Comparison of ENCODE assay signal across 12 cellular contexts in the genomic region with DNA sequence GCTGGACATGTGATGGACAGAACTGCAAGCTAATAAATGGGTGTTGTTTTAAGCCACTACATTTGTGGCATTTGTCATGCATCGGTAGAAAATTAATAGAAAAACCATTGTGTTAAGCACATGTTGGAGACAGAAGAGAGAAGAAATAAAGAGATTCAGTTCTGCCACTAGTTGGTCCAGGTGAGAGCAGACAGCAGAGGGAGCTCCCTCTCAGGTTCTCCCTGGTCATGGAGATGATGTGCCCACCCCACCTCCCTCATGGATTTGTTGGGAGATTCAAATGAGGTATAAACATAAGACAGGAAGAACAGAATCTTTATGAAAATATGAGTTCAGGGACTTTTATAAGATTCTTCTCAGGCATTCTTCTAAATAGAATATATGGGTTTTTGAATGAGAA. TPM values are rescaled to one million over a fixed set of nuclear protein-coding genes. Genes with fewer than 3 reads are reported as not detected.
DNase-seq lines count a peak whose midpoint lies in the region; ATAC-seq, FAIRE-seq and TF ChIP-seq lines count a peak whose summit lies in the region.
"Had no signal": no experiment of that assay in that cellular context is flagged by ENCODE, and none has a peak within 500 bp of the region (broad histone marks: within the 10 kb centered on the region; RNA-seq: fewer than 3 reads in every experiment).

No MANE protein-coding gene starts in this region.

- H3K9me3 ChIP-seq in DOHH2 (ENCODE audit: control insufficient read depth, insufficient read depth, low read length) (no peaks in the 10 kb centered on the region), HepG2 (ENCODE audit: low read length) (0 out of 2 replicates have a peak, but pooled peaks cover 2% of the 10 kb centered on the region), vagina (no peaks in the 10 kb centered on the region)
- no peaks in the 10 kb centered on the region for H3K9me3 ChIP-seq in CD8-positive, alpha-beta T cell (ENCODE audit: low read length)
- H3K9me3 ChIP-seq: transverse colon had no signal

- H3K27ac ChIP-seq in DOHH2 (ENCODE audit: low read depth, low read length) (no peak overlapping the region), HepG2 (ENCODE audit: extremely low read length, insufficient read depth, low read length) (no peak overlapping the region), vagina (no peak overlapping the region)
- H3K27ac ChIP-seq in CD8-positive, alpha-beta T cell (ENCODE audit: low read depth, low read length) = no peak overlapping the region
- H3K27ac ChIP-seq: transverse colon had no signal

- no peaks in the 10 kb centered on the region for H3K79me2 ChIP-seq in DOHH2 (ENCODE audit: control insufficient read depth, low read length)
- no peaks in the 10 kb centered on the region for H3K79me2 ChIP-seq in HepG2 (ENCODE audit: insufficient read depth, low read length)

- POLR2A ChIA-PET in HepG2 (lab: Yijun Ruan, JAX) = no interaction called here
- POLR2A ChIA-PET in CD8-positive, alpha-beta T cell (lab: Charles Lee) = no interaction called here

- no peak overlapping the region for H3K9ac ChIP-seq in HepG2 (ENCODE audit: insufficient read depth, low read depth, low read length)

- intact Hi-C loops in HepG2 (cut with micrococcal nuclease; ENCODE audit: unreplicated experiment) = no loop called here
- intact Hi-C loops in posterior cingulate gyrus (cut with DNase I) = no loop called here
- intact Hi-C loops in CD8-positive, alpha-beta T cell (cut with DNase I, micrococcal nuclease) = no loop called here
- intact Hi-C loops in vagina (cut with DNase I) = no loop called here

- WGBS in HepG2 (ENCODE audit: low lambda C conversion rate) = 0% methylated on average over 1 of the region's 1 CpG

- H2AFZ ChIP-seq in HepG2 (ENCODE audit: low read length) = no peak overlapping the region

- H3K36me3 Mint-ChIP-seq in CD8-positive, alpha-beta T cell = no peaks in the 10 kb centered on the region

- H3K27me3 Mint-ChIP-seq in CD8-positive, alpha-beta T cell (ENCODE audit: low read depth) = no peaks in the 10 kb centered on the region

- CTCF ChIA-PET in HepG2 (lab: Yijun Ruan, JAX; ENCODE audit: low intra/inter-chr PET ratio, low total read pairs) = interaction anchor here (1.2 kb wide), 1 partner anchor 20 kb away, joined by 8 read pairs; no protein-coding TSS in a partner anchor
- CTCF ChIA-PET in CD8-positive, alpha-beta T cell (lab: Charles Lee) = interaction anchor here (0.7 kb wide), 1 partner anchor 19 kb away, joined by 3 read pairs; no protein-coding TSS in a partner anchor

- no peak overlapping the region for H3K4me3 Mint-ChIP-seq in CD8-positive, alpha-beta T cell

- H3F3A ChIP-seq in DOHH2 (ENCODE audit: control insufficient read depth, insufficient read depth) = no peaks in the 10 kb centered on the region

- H3K27me3 ChIP-seq in DOHH2 (ENCODE audit: control insufficient read depth, low read length) (peaks cover 8% of the 10 kb centered on the region; the same call in 1 of the 2 replicates), HepG2 (ENCODE audit: control insufficient read depth in 1 of 2, insufficient read depth in 2 of 2, low read length in 2 of 2) (no peaks in the 10 kb centered on the region), vagina (no peaks in the 10 kb centered on the region)
- H3K27me3 ChIP-seq in CD8-positive, alpha-beta T cell (ENCODE audit: insufficient read depth, low read length) = no peaks in the 10 kb centered on the region
- H3K27me3 ChIP-seq: transverse colon had no signal

- ATAC-seq in HepG2 = peak; percentile 92
- ATAC-seq in CD8-positive, alpha-beta T cell = no peak

- no peak for TF ChIP-seq RAD21 in HepG2 (CRISPR knock-in tag; IDR thresholded peaks at IDR 0.05)

- H4K20me1 ChIP-seq in DOHH2 (ENCODE audit: control insufficient read depth, insufficient read depth, low read depth, low read length) (no peaks in the 10 kb centered on the region), HepG2 (ENCODE audit: insufficient read depth, low read length) (no peaks in the 10 kb centered on the region)

- H3K36me3 ChIP-seq in DOHH2 (ENCODE audit: control insufficient read depth, low read length) (no peaks in the 10 kb centered on the region), HepG2 (replicated peaks in 1 of 2; ENCODE audit: control insufficient read depth in 1 of 2, insufficient read depth in 2 of 2, low read length in 2 of 2) (no peaks in the 10 kb centered on the region), vagina (no peaks in the 10 kb centered on the region)
- H3K36me3 ChIP-seq in CD8-positive, alpha-beta T cell (ENCODE audit: insufficient read depth, low read length) = no peaks in the 10 kb centered on the region
- H3K36me3 ChIP-seq: transverse colon had no signal

- H3K4me3 ChIP-seq in DOHH2 (ENCODE audit: low read length) = no peak overlapping the region
- no peak overlapping the region for H3K4me3 ChIP-seq in HepG2 (replicated peaks in 1 of 3; ENCODE audit: insufficient read depth in 1 of 3, low read depth in 2 of 3, low read length in 3 of 3)
- H3K4me3 ChIP-seq in CD8-positive, alpha-beta T cell (ENCODE audit: low read depth, low read length) = no peak overlapping the region
- no peak overlapping the region for H3K4me3 ChIP-seq in vagina
- H3K4me3 ChIP-seq: transverse colon had no signal

- no peak for TF ChIP-seq POLR2A in HepG2 (IDR thresholded peaks at IDR 0.05; ENCODE audit: insufficient read depth in 1 of 2, low read depth in 2 of 2, low read length in 2 of 2)
- TF ChIP-seq POLR2A in vagina (IDR thresholded peaks at IDR 0.05) = no peak

- H3K4me1 ChIP-seq in DOHH2 (ENCODE audit: control insufficient read depth, low read length) (no peaks in the 10 kb centered on the region), HepG2 (ENCODE audit: insufficient read depth, low read length) (no peaks in the 10 kb centered on the region), vagina (no peaks in the 10 kb centered on the region)
- H3K4me1 ChIP-seq in CD8-positive, alpha-beta T cell (ENCODE audit: insufficient read depth, low read length) = peaks cover 14% of the 10 kb centered on the region

- no peak overlapping the region for H3K4me2 ChIP-seq in DOHH2 (ENCODE audit: low read length)
- H3K4me2 ChIP-seq in HepG2 (ENCODE audit: low read depth, low read length) = no peak overlapping the region

- in situ Hi-C loops in HepG2 (cut with HindIII; ENCODE audit: extremely low pct_ligation_motif_present, low pct_unique_long_range_greater_than_20kb) = no loop called here

- TF ChIP-seq EP300 in HepG2 (IDR thresholded peaks at IDR 0.05; ENCODE audit: low read depth in 2 of 2, low read length in 2 of 2) (no peak), HepG2 (CRISPR knock-in tag; IDR thresholded peaks at IDR 0.05; ENCODE audit: borderline replicate concordance) (no peak)

- FAIRE-seq in HepG2 (lab: Jason Lieb, UNC) = peak; percentile 58

- TF ChIP-seq CTCF in DOHH2 (IDR thresholded peaks at IDR 0.05; ENCODE audit: low read depth, low read length, poor library complexity, severe bottlenecking) = peak; percentile 35
- peak; percentile 35 for TF ChIP-seq CTCF in HepG2 (CRISPR knock-in tag; IDR thresholded peaks at IDR 0.05)
- TF ChIP-seq CTCF in CD8-positive, alpha-beta T cell (IDR thresholded peaks at IDR 0.05) = no peak
- no peak for TF ChIP-seq CTCF in vagina (IDR thresholded peaks at IDR 0.05)

- H3K27ac Mint-ChIP-seq in CD8-positive, alpha-beta T cell = no peak overlapping the region

- no TSS peak for BruUV-seq in HepG2 (replicated peaks; lab: Mats Ljungman, UMichigan)

- H3K4me1 Mint-ChIP-seq in CD8-positive, alpha-beta T cell (ENCODE audit: low read depth) = peaks cover 23% of the 10 kb centered on the region

- DNase-seq in HT1080 (ENCODE audit: low read depth) (peak; percentile 37), SW480 (ENCODE audit: low spot score) (peak; percentile 49), HepG2 (ENCODE audit: low spot score) (peak; percentile 22), posterior cingulate gyrus (no peak), vagina (ENCODE audit: extremely low spot score in 2 of 2) (no peak)
- DNase-seq in CD8-positive, alpha-beta T cell = no peak
- DNase-seq in stimulated activated naive CD4-positive, alpha-beta T cell treated with Interleukin-2 at 50 U/mL for 16 hours (lab: John Stamatoyannopoulos, UW) = no peak
- DNase-seq: activated CD4-positive, alpha-beta T cell treated with anti-CD3 and anti-CD28 coated beads for 1 hour; NCI-H524 treated with DMSO at 0.1 percent for 48 hours had no signal

- no peaks in the 10 kb centered on the region for H3K9me2 ChIP-seq in DOHH2 (replicated peaks; ENCODE audit: control insufficient read depth, low read length)

- H3K9me3 Mint-ChIP-seq in CD8-positive, alpha-beta T cell = no peaks in the 10 kb centered on the region

RNA-seq across cellular contexts. Expression of gene OCIAD2, which starts 36.8 kb away (rescaled TPM):
- total RNA-seq in HT1080 (2014; rRNA removed; shearing (Covaris generic)) = 247 and 261 TPM in 2 replicates
- polyA plus RNA-seq in HT1080 (2015; cell fraction: cytosol; rRNA removed) = 126 and 137 TPM in 2 replicates
- 40.9 and 51.7 TPM in 2 replicates for polyA plus RNA-seq in HT1080 (2015; cell fraction: nucleus; rRNA removed)
- not detected in 2 replicates for total RNA-seq in HepG2 (2016; rRNA removed; fragmentation: Illumina TruSeq; extraction: Trizol)
- total RNA-seq in HepG2 (2016; cell fraction: cytosol; rRNA removed; fragmentation: Illumina TruSeq; extraction: Trizol; ENCODE audit: low read depth) = not detected in 2 replicates
- not detected in 2 replicates for total RNA-seq in HepG2 (2016; cell fraction: insoluble cytoplasmic fraction; rRNA removed; fragmentation: Illumina TruSeq; extraction: Trizol)
- not detected in 2 replicates for total RNA-seq in HepG2 (2016; cell fraction: membrane; rRNA removed; fragmentation: Illumina TruSeq; extraction: Trizol)
- total RNA-seq in HepG2 (2016; cell fraction: nucleus; rRNA removed; fragmentation: Illumina TruSeq; extraction: Trizol) = not detected in 2 replicates
- polyA plus RNA-seq in HepG2 (2011; rRNA removed) = not detected in 2 replicates
- not detected in 2 replicates for polyA plus RNA-seq in HepG2 (2011; cell fraction: cytosol; rRNA removed)
- not detected in 2 replicates for polyA plus RNA-seq in HepG2 (2011; cell fraction: nucleus; rRNA removed)
- polyA plus RNA-seq in HepG2 (2012) = not detected in 2 replicates
- polyA plus RNA-seq in HepG2 (2016; cell fraction: cytosol; fragmentation: Illumina TruSeq; extraction: Trizol; ENCODE audit: low read depth) = not detected in 2 replicates
- polyA plus RNA-seq in HepG2 (2016; cell fraction: insoluble cytoplasmic fraction; fragmentation: Illumina TruSeq; extraction: Trizol; ENCODE audit: low read depth) = not detected in 2 replicates
- not detected in 2 replicates for polyA plus RNA-seq in HepG2 (2016; cell fraction: membrane; fragmentation: Illumina TruSeq; extraction: Trizol; ENCODE audit: low read depth)
- not detected in 2 replicates for polyA plus RNA-seq in HepG2 (2016; cell fraction: nucleus; fragmentation: Illumina TruSeq; extraction: Trizol; ENCODE audit: insufficient read depth, low read depth)
- 7.9 TPM in 1 of 2 replicates, not detected in the other for polyA minus RNA-seq in HepG2 (2011; rRNA and poly(A)+ RNA removed; ENCODE audit: low replicate concordance)
- polyA minus RNA-seq in HepG2 (2011; cell fraction: cytosol; rRNA and poly(A)+ RNA removed) = not detected in 2 replicates
- polyA minus RNA-seq in HepG2 (2011; cell fraction: nucleus; rRNA and poly(A)+ RNA removed) = 0.90 TPM in 1 of 2 replicates, not detected in the other
- 10 to 100 TPM; 70.6 to 72.1 TPM for total RNA-seq in CD8-positive, alpha-beta T cell
- total RNA-seq in vagina = 18.9 TPM

RNA-seq across cellular contexts. Expression of gene CWH43, which starts 42.7 kb away (rescaled TPM):
- total RNA-seq in HT1080 (2014; rRNA removed; shearing (Covaris generic)) = not detected in 2 replicates
- not detected in 2 replicates for polyA plus RNA-seq in HT1080 (2015; cell fraction: cytosol; rRNA removed)
- not detected in 2 replicates for polyA plus RNA-seq in HT1080 (2015; cell fraction: nucleus; rRNA removed)
- total RNA-seq in HepG2 (2016; rRNA removed; fragmentation: Illumina TruSeq; extraction: Trizol) (not detected in 2 replicates), vagina (11.3 TPM)
- total RNA-seq in HepG2 (2016; cell fraction: cytosol; rRNA removed; fragmentation: Illumina TruSeq; extraction: Trizol; ENCODE audit: low read depth) = not detected in 2 replicates
- not detected in 2 replicates for total RNA-seq in HepG2 (2016; cell fraction: insoluble cytoplasmic fraction; rRNA removed; fragmentation: Illumina TruSeq; extraction: Trizol)
- total RNA-seq in HepG2 (2016; cell fraction: membrane; rRNA removed; fragmentation: Illumina TruSeq; extraction: Trizol) = not detected in 2 replicates
- not detected in 2 replicates for total RNA-seq in HepG2 (2016; cell fraction: nucleus; rRNA removed; fragmentation: Illumina TruSeq; extraction: Trizol)
- polyA plus RNA-seq in HepG2 (2011; rRNA removed) = not detected in 2 replicates
- not detected in 2 replicates for polyA plus RNA-seq in HepG2 (2011; cell fraction: cytosol; rRNA removed)
- not detected in 2 replicates for polyA plus RNA-seq in HepG2 (2011; cell fraction: nucleus; rRNA removed)
- polyA plus RNA-seq in HepG2 (2012) = not detected in 2 replicates
- not detected in 2 replicates for polyA plus RNA-seq in HepG2 (2016; cell fraction: cytosol; fragmentation: Illumina TruSeq; extraction: Trizol; ENCODE audit: low read depth)
- polyA plus RNA-seq in HepG2 (2016; cell fraction: insoluble cytoplasmic fraction; fragmentation: Illumina TruSeq; extraction: Trizol; ENCODE audit: low read depth) = not detected in 2 replicates
- not detected in 2 replicates for polyA plus RNA-seq in HepG2 (2016; cell fraction: membrane; fragmentation: Illumina TruSeq; extraction: Trizol; ENCODE audit: low read depth)
- not detected in 2 replicates for polyA plus RNA-seq in HepG2 (2016; cell fraction: nucleus; fragmentation: Illumina TruSeq; extraction: Trizol; ENCODE audit: insufficient read depth, low read depth)
- not detected in 2 replicates for polyA minus RNA-seq in HepG2 (2011; rRNA and poly(A)+ RNA removed; ENCODE audit: low replicate concordance)
- polyA minus RNA-seq in HepG2 (2011; cell fraction: cytosol; rRNA and poly(A)+ RNA removed) = not detected in 2 replicates
- polyA minus RNA-seq in HepG2 (2011; cell fraction: nucleus; rRNA and poly(A)+ RNA removed) = not detected in 2 replicates
- not detected for total RNA-seq in CD8-positive, alpha-beta T cell
- total RNA-seq: myocyte had no signal

Comparison
In these comparisons a context has a peak if more than half of its experiments do, and no peak if none do; other contexts are left out.
1. CTCF ChIP-seq: peak in DOHH2 (single experiment) and HepG2 (single experiment); none in CD8-positive, alpha-beta T cell (single experiment) and vagina (0 of 3).
2. DNase-seq: peak in HT1080 (single experiment), SW480 (single experiment) and HepG2 (single experiment); none in posterior cingulate gyrus (0 of 10), CD8-positive, alpha-beta T cell (0 of 7), vagina (0 of 2) and stimulated activated naive CD4-positive, alpha-beta T cell treated with Interleukin-2 at 50 U/mL for 16 hours (single experiment).
3. RNA of gene OCIAD2, which starts 36.8 kb away (total RNA-seq): 247 to 261 TPM in HT1080, 70.6 to 72.1 TPM in CD8-positive, alpha-beta T cell and 18.9 TPM in vagina (single experiment); not detected in HepG2; every median in the first group is over 10 times any median in the second.
4. RNA of gene CWH43, which starts 42.7 kb away (total RNA-seq): 11.3 TPM in vagina (single experiment); not detected in HT1080, not detected in HepG2 and not detected in CD8-positive, alpha-beta T cell; every median in the first group is over 10 times any median in the second.